Comparison of ENCODE assay signal across 24 cellular contexts in the genomic region with DNA sequence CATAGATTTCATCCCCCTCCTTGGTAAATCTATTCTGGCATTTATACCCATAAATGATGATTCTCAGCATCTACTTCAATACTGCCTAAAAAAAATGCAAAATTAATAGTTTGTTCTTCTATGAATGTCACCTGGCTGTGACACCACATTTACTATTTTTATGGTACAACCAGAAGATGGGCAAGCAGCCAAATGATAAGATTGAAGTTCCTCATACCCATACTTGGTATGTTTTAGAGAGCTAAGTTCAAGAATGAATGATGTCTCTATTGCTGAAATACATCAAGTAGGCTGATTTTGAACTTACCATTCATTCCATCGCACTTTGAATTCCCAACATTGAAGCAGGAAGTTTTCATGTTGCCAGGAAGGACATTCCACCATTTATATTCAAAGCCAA.
"Had no signal": no experiment of that assay in that cellular context is flagged by ENCODE, and none has a peak within 500 bp of the region (broad histone marks: within the 10 kb centered on the region; RNA-seq: fewer than 3 reads in every experiment).

No MANE protein-coding gene starts in this region.

- H3K27me3 Mint-ChIP-seq: memory B cell, progenitor cell of endocrine pancreas, type B pancreatic cell had no signal

- H3K4me2 ChIP-seq: smooth muscle cell had no signal

- H3K27ac ChIP-seq: esophagus squamous epithelium, gastroesophageal sphincter, left ventricle myocardium inferior, lower lobe of right lung, pancreas, suprapubic skin, thyroid gland, uterus had no signal

- DNase-seq: dermis blood vessel endothelial cell; esophagus squamous epithelium; foreskin fibroblast; glutamatergic neuron; immature natural killer cell; left ventricle myocardium inferior; lower lobe of right lung; occipital lobe; pancreas; right cardiac atrium; stimulated activated CD4-positive, alpha-beta T cell treated with anti-CD3 and anti-CD28 coated beads, Interleukin-4, amount 100 ng/mL, for 1 hour; stimulated activated CD8-positive, alpha-beta memory T cell treated with anti-CD3 and anti-CD28 coated beads, Interleukin-4, amount 100 ng/mL, for 48 hours; stimulated activated naive CD8-positive, alpha-beta T cell treated with anti-CD3 and anti-CD28 coated beads, Interleukin-15, Interleukin-2, amounts not matched to agents 100 U/mL and 50 U/mL, for 24 hours; thyroid gland; uterus had no signal

- H3K27ac Mint-ChIP-seq: immature natural killer cell; memory B cell; mesothelial cell of epicardium; nephron; progenitor cell of endocrine pancreas; stimulated activated effector memory CD8-positive, alpha-beta T cell treated with anti-CD3 and anti-CD28 coated beads, Interleukin-12 subunit alpha, Interleukin-12 subunit beta, amount 100 ng/mL, for 72 hours; type B pancreatic cell had no signal

- H3K4me3 Mint-ChIP-seq: immature natural killer cell; memory B cell; mesothelial cell of epicardium; nephron; stimulated activated effector memory CD8-positive, alpha-beta T cell treated with anti-CD3 and anti-CD28 coated beads, Interleukin-12 subunit alpha, Interleukin-12 subunit beta, amount 100 ng/mL, for 72 hours; type B pancreatic cell had no signal

- H3K9me3 Mint-ChIP-seq: memory B cell; mesothelial cell of epicardium; nephron; stimulated activated effector memory CD8-positive, alpha-beta T cell treated with anti-CD3 and anti-CD28 coated beads, Interleukin-12 subunit alpha, Interleukin-12 subunit beta, amount 100 ng/mL, for 72 hours; type B pancreatic cell had no signal

- H3K4me3 ChIP-seq: esophagus squamous epithelium, gastroesophageal sphincter, left ventricle myocardium inferior, lower lobe of right lung, pancreas, smooth muscle cell, suprapubic skin, thyroid gland, uterus had no signal

- H3K4me1 Mint-ChIP-seq: immature natural killer cell; nephron; stimulated activated effector memory CD8-positive, alpha-beta T cell treated with anti-CD3 and anti-CD28 coated beads, Interleukin-12 subunit alpha, Interleukin-12 subunit beta, amount 100 ng/mL, for 72 hours had no signal

- H3K9me3 ChIP-seq: esophagus squamous epithelium, gastroesophageal sphincter, left ventricle myocardium inferior, lower lobe of right lung, pancreas, suprapubic skin, thyroid gland, uterus had no signal

- H3K36me3 Mint-ChIP-seq: immature natural killer cell; stimulated activated effector memory CD8-positive, alpha-beta T cell treated with anti-CD3 and anti-CD28 coated beads, Interleukin-12 subunit alpha, Interleukin-12 subunit beta, amount 100 ng/mL, for 72 hours had no signal

- H3K27me3 ChIP-seq: esophagus squamous epithelium, gastroesophageal sphincter, pancreas, suprapubic skin, thyroid gland, uterus had no signal

- ATAC-seq: gastroesophageal sphincter; lower lobe of right lung; pancreas; right cardiac atrium; stimulated activated effector memory CD8-positive, alpha-beta T cell treated with anti-CD3 and anti-CD28 coated beads, Interleukin-12 subunit alpha, Interleukin-12 subunit beta, amount 100 ng/mL, for 72 hours; stimulated activated naive CD8-positive, alpha-beta T cell treated with anti-CD3 and anti-CD28 coated beads, Interleukin-15, Interleukin-2, amounts not matched to agents 100 U/mL and 50 U/mL, for 24 hours had no signal

- H3K36me3 ChIP-seq: esophagus squamous epithelium, left ventricle myocardium inferior, lower lobe of right lung, pancreas, suprapubic skin, thyroid gland, uterus had no signal

- H3K4me1 ChIP-seq: esophagus squamous epithelium, gastroesophageal sphincter, left ventricle myocardium inferior, lower lobe of right lung, pancreas, suprapubic skin, thyroid gland, uterus had no signal
